Comparison of ENCODE assay signal across 13 cellular contexts in genomic region chr9:38058452-38059232, GRCh38. TPM values are rescaled to one million over a fixed set of nuclear protein-coding genes. Genes with fewer than 3 reads are reported as not detected.
DNase-seq lines count a peak whose midpoint lies in the region; ATAC-seq and TF ChIP-seq lines count a peak whose summit lies in the region.
"Had no signal": no experiment of that assay in that cellular context is flagged by ENCODE, and none has a peak within 500 bp of the region (broad histone marks: within the 10 kb centered on the region; RNA-seq: fewer than 3 reads in every experiment).

No MANE protein-coding gene starts in this region.

- H3K36me3 Mint-ChIP-seq in endothelial cell (ENCODE audit: low read depth, unreplicated experiment), result no peaks in the 10 kb centered on the region
- H3K36me3 Mint-ChIP-seq in activated CD8-positive, alpha-beta T cell treated with anti-CD3 and anti-CD28 coated beads, Interleukin-2, amount 10 ng/mL, durations not matched to agents 7 days and 5 days (ENCODE audit: low read depth), result no peaks in the 10 kb centered on the region

- H2AFZ ChIP-seq in IMR-90 (replicated peaks; ENCODE audit: low read length, poor library complexity), result no peak overlapping the region

- TF ChIP-seq POLR2A in IMR-90 (IDR thresholded peaks at IDR 0.05; ENCODE audit: low read depth, low read length) (no peak), stomach (IDR thresholded peaks at IDR 0.05) (no peak)

- H4K20me1 ChIP-seq in IMR-90 (ENCODE audit: insufficient read depth, low read length), result peaks cover 98% of the 10 kb centered on the region

- H2AK5ac ChIP-seq in IMR-90 (ENCODE audit: low read depth, low read length), result peak overlapping the region; percentile 18; the same call in 1 of the 2 replicates

- H3K4ac ChIP-seq in IMR-90 (ENCODE audit: low read depth, low read length), result no peak overlapping the region

- H3K14ac ChIP-seq in IMR-90 (replicated peaks; ENCODE audit: low read depth, low read length), result no peak overlapping the region

- H3K36me3 ChIP-seq in IMR-90 (ENCODE audit: control insufficient read depth, insufficient read depth, low read length) (peaks cover 25% of the 10 kb centered on the region), liver (ENCODE audit: control insufficient read depth in 4 of 4, insufficient read depth in 3 of 4, low read depth in 1 of 4, low read length in 3 of 4) (peaks cover 0 to 2% (median 0%) of the 10 kb centered on the region in 4 donors), stomach (no peaks in the 10 kb centered on the region)

- DNase-seq in IMR-90, result no peak
- no peak for DNase-seq in endothelial cell (ENCODE audit: low spot score)
- no peak for DNase-seq in stomach
- DNase-seq in activated CD8-positive, alpha-beta T cell treated with anti-CD3 and anti-CD28 coated beads, Interleukin-2, amount 10 ng/mL, durations not matched to agents 7 days and 5 days, result no peak
- no peak for DNase-seq in GM03348 (ENCODE audit: low spot score)
- DNase-seq in MV-4-11 (lab: John Stamatoyannopoulos, UW), result no peak
- DNase-seq: activated naive CD4-positive, alpha-beta T cell treated with anti-CD3 and anti-CD28 coated beads for 36 hours; CD4-positive, alpha-beta T cell; NCI-H82; stimulated activated CD4-positive, alpha-beta T cell treated with anti-CD3 and anti-CD28 coated beads, Interleukin-2, amount 100 ng/mL, for 24 hours had no signal

- peaks cover 62% of the 10 kb centered on the region for H3K9me1 ChIP-seq in IMR-90 (ENCODE audit: insufficient read depth, low read length)

- peaks cover 0 to 91% of the 10 kb centered on the region in 2 experiments; a peak in 3 of 4 replicates for H3K79me1 ChIP-seq in IMR-90 (ENCODE audit: low read depth in 1 of 2, low read length in 2 of 2)

- CTCF ChIA-PET in IMR-90 (lab: Yijun Ruan, JAX), result no interaction called here
- CTCF ChIA-PET in activated CD8-positive, alpha-beta T cell treated with anti-CD3 and anti-CD28 coated beads, Interleukin-2, amount 10 ng/mL, durations not matched to agents 7 days and 5 days (lab: Charles Lee), result interaction anchor here (0.7 kb wide), 1 partner anchor 10 kb away, joined by 3 read pairs; no protein-coding TSS in a partner anchor

- H3K27ac ChIP-seq in IMR-90 (ENCODE audit: insufficient read depth, low read length) (no peak overlapping the region), liver (ENCODE audit: low read depth in 1 of 2, low read length in 2 of 2) (peak overlapping the region; percentile 65 to 88), stomach (peak overlapping the region; percentile 6 to 81 (median 69))

- H3K4me3 Mint-ChIP-seq in endothelial cell (ENCODE audit: unreplicated experiment), result no peak overlapping the region
- H3K4me3 Mint-ChIP-seq in activated CD8-positive, alpha-beta T cell treated with anti-CD3 and anti-CD28 coated beads, Interleukin-2, amount 10 ng/mL, durations not matched to agents 7 days and 5 days, result no peak overlapping the region
- H3K4me3 Mint-ChIP-seq: activated naive CD4-positive, alpha-beta T cell treated with anti-CD3 and anti-CD28 coated beads for 36 hours; CD4-positive, alpha-beta T cell; central memory CD8-positive, alpha-beta T cell had no signal

- H3K27me3 Mint-ChIP-seq in endothelial cell (ENCODE audit: unreplicated experiment), result peaks cover 2% of the 10 kb centered on the region
- H3K27me3 Mint-ChIP-seq in activated CD8-positive, alpha-beta T cell treated with anti-CD3 and anti-CD28 coated beads, Interleukin-2, amount 10 ng/mL, durations not matched to agents 7 days and 5 days (ENCODE audit: low read depth), result peaks cover 5% of the 10 kb centered on the region
- H3K27me3 Mint-ChIP-seq: CD4-positive, alpha-beta T cell had no signal

- 95% methylated on average over 8 of the region's 13 CpGs; no CpG with 5 or more reads in 1 of the 2 experiments for WGBS in IMR-90 (ENCODE audit: extremely low coverage in 2 of 2, insufficient read length in 1 of 2), 2 experiments
- WGBS in liver, result 59% methylated on average over 13 of the region's 13 CpGs
- 53 to 75% (median 64%) methylated on average over 13 of the region's 13 CpGs for WGBS in stomach, 5 donors

- no peak for TF ChIP-seq CTCF in IMR-90 (conservative IDR thresholded peaks at IDR 0.05; ENCODE audit: low read depth, low read length)
- TF ChIP-seq CTCF in endothelial cell (IDR thresholded peaks at IDR 0.05; ENCODE audit: unreplicated experiment), result no peak
- no peak for TF ChIP-seq CTCF in liver (IDR thresholded peaks at IDR 0.05; ENCODE audit: low read depth, low read length, missing input control)
- no peak for TF ChIP-seq CTCF in stomach (IDR thresholded peaks at IDR 0.05)

- TF ChIP-seq EP300 in stomach (IDR thresholded peaks at IDR 0.05), result no peak

- dilution Hi-C loops in IMR-90 (cut with HindIII; ENCODE audit: low sequenced_read_pairs, unreplicated experiment), result loop anchor here (25.0 kb wide), 1 partner anchor 121 kb away; no protein-coding TSS in a partner anchor

- POLR2A ChIA-PET in IMR-90 (lab: Charles Lee; ENCODE audit: unreplicated experiment), result no interaction called here
- POLR2A ChIA-PET in activated CD8-positive, alpha-beta T cell treated with anti-CD3 and anti-CD28 coated beads, Interleukin-2, amount 10 ng/mL, durations not matched to agents 7 days and 5 days (lab: Charles Lee), result no interaction called here

- no peak overlapping the region for H3K56ac ChIP-seq in IMR-90 (ENCODE audit: extremely low read depth, insufficient read depth, low read length)

- H3K9ac ChIP-seq in IMR-90 (ENCODE audit: low read depth, low read length), result no peak overlapping the region
- H3K9ac ChIP-seq in liver (ENCODE audit: low read depth in 1 of 2, low read length in 2 of 2), result no peak overlapping the region

- ATAC-seq in IMR-90 (ENCODE audit: low read depth) (no peak), GM19324 (IDR thresholded peaks at IDR 0.05; ENCODE audit: low FRiP score, unreplicated experiment) (no peak)
- ATAC-seq in activated CD8-positive, alpha-beta T cell treated with anti-CD3 and anti-CD28 coated beads, Interleukin-2, amount 10 ng/mL, durations not matched to agents 7 days and 5 days, result no peak

- H2AK9ac ChIP-seq in IMR-90 (replicated peaks; ENCODE audit: low read depth, low read length, poor library complexity), result no peak overlapping the region

- BruUV-seq in IMR-90 (replicated peaks; lab: Mats Ljungman, UMichigan), result no TSS peak

- H3K27ac Mint-ChIP-seq in endothelial cell (ENCODE audit: unreplicated experiment), result peak overlapping the region; percentile 33
- no peak overlapping the region for H3K27ac Mint-ChIP-seq in activated CD8-positive, alpha-beta T cell treated with anti-CD3 and anti-CD28 coated beads, Interleukin-2, amount 10 ng/mL, durations not matched to agents 7 days and 5 days
- H3K27ac Mint-ChIP-seq: activated naive CD4-positive, alpha-beta T cell treated with anti-CD3 and anti-CD28 coated beads for 36 hours; CD4-positive, alpha-beta T cell had no signal

- TF ChIP-seq RAD21 in IMR-90 (IDR thresholded peaks at IDR 0.05; ENCODE audit: low read length), result no peak
- peak in 1 of 2 donors; percentile 29 for TF ChIP-seq RAD21 in liver (IDR thresholded peaks at IDR 0.05)

- no peaks in the 10 kb centered on the region for H3K9me3 ChIP-seq in IMR-90 (ENCODE audit: control insufficient read depth, insufficient read depth, low read length)
- H3K9me3 ChIP-seq in liver (ENCODE audit: control insufficient read depth in 4 of 4, low read length in 3 of 4), result no peaks in the 10 kb centered on the region
- no peaks in the 10 kb centered on the region for H3K9me3 ChIP-seq in stomach

- H3K9me3 Mint-ChIP-seq in endothelial cell (ENCODE audit: unreplicated experiment), result no peaks in the 10 kb centered on the region
- no peaks in the 10 kb centered on the region for H3K9me3 Mint-ChIP-seq in activated CD8-positive, alpha-beta T cell treated with anti-CD3 and anti-CD28 coated beads, Interleukin-2, amount 10 ng/mL, durations not matched to agents 7 days and 5 days (ENCODE audit: insufficient read depth)
- H3K9me3 Mint-ChIP-seq: activated naive CD4-positive, alpha-beta T cell treated with anti-CD3 and anti-CD28 coated beads for 36 hours; CD4-positive, alpha-beta T cell; central memory CD8-positive, alpha-beta T cell had no signal

- H3K23ac ChIP-seq in IMR-90 (ENCODE audit: low read depth, low read length), result 0 out of 2 replicates have a peak overlapping the region, but pooled peaks have one; percentile 1

- H3K18ac ChIP-seq in IMR-90 (ENCODE audit: low read depth, low read length), result no peak overlapping the region

- no peak overlapping the region for H3K4me3 ChIP-seq in IMR-90 (ENCODE audit: insufficient read depth, low read depth, low read length)
- H3K4me3 ChIP-seq in liver (ENCODE audit: low read depth in 1 of 3, low read length in 3 of 3), result peak overlapping the region in 1 of 3 donors; percentile 23
- H3K4me3 ChIP-seq in stomach, result no peak overlapping the region

- peaks cover 41% of the 10 kb centered on the region for H3K4me1 Mint-ChIP-seq in endothelial cell (ENCODE audit: unreplicated experiment)
- H3K4me1 Mint-ChIP-seq in activated CD8-positive, alpha-beta T cell treated with anti-CD3 and anti-CD28 coated beads, Interleukin-2, amount 10 ng/mL, durations not matched to agents 7 days and 5 days (ENCODE audit: low read depth), result no peaks in the 10 kb centered on the region
- H3K4me1 Mint-ChIP-seq: central memory CD8-positive, alpha-beta T cell had no signal

- H3K27me3 ChIP-seq in IMR-90 (ENCODE audit: control insufficient read depth, insufficient read depth, low read length) (no peaks in the 10 kb centered on the region), liver (ENCODE audit: control insufficient read depth in 4 of 4, insufficient read depth in 4 of 4, low read length in 3 of 4) (no peaks in the 10 kb centered on the region), stomach (no peaks in the 10 kb centered on the region)

- H4K5ac ChIP-seq in IMR-90 (ENCODE audit: low read depth, low read length), result no peak overlapping the region

- H4K8ac ChIP-seq in IMR-90 (ENCODE audit: low read depth in 2 of 2, low read length in 2 of 2), result no peak overlapping the region

- H2BK20ac ChIP-seq in IMR-90 (ENCODE audit: low read depth, low read length), result no peak overlapping the region

- H4K91ac ChIP-seq in IMR-90 (ENCODE audit: insufficient read depth, low read depth, low read length), result no peak overlapping the region

- intact Hi-C loops in IMR-90 (cut with micrococcal nuclease) (no loop called here), stomach (cut with DNase I; ENCODE audit: low total_unique reads) (no loop called here)

- in situ Hi-C loops in IMR-90 (cut with MboI; ENCODE audit: low sequenced_read_pairs), result loop anchor here (25.0 kb wide), 1 partner anchor 571 kb away; the partner anchor contains the start of gene POLR1E

- no peak overlapping the region for H3K4me2 ChIP-seq in IMR-90 (ENCODE audit: low read depth, low read length)

- no peak overlapping the region for H2BK5ac ChIP-seq in IMR-90 (ENCODE audit: low read depth, low read length, poor library complexity, severe bottlenecking)

- no peak overlapping the region for H2BK15ac ChIP-seq in IMR-90 (ENCODE audit: low read depth, low read length)

- H3K4me1 ChIP-seq in IMR-90 (ENCODE audit: control insufficient read depth, insufficient read depth, low read length) (peaks cover 45% of the 10 kb centered on the region), liver (ENCODE audit: control insufficient read depth in 4 of 4, insufficient read depth in 4 of 4, low read length in 3 of 4) (peaks cover 35 to 80% (median 69%) of the 10 kb centered on the region in 4 donors), stomach (peaks cover 59 to 87% (median 73%) of the 10 kb centered on the region in 4 donors)

- H2BK120ac ChIP-seq in IMR-90 (ENCODE audit: low read depth, low read length), result no peak overlapping the region

RNA-seq across cellular contexts. Expression of gene SHB, which starts 10.4 kb away (rescaled TPM):
- 6.1 and 7.8 TPM in 2 replicates for total RNA-seq in IMR-90 (2012; rRNA removed)
- polyA plus RNA-seq in IMR-90 (2012; rRNA removed), result 20.4 and 22.9 TPM in 2 replicates
- 15.8 and 28.1 TPM in 2 replicates for polyA plus RNA-seq in IMR-90 (2012; cell fraction: cytosol; rRNA removed)
- 36.9 and 39.5 TPM in 2 replicates for polyA plus RNA-seq in IMR-90 (2012; cell fraction: nucleus; rRNA removed; ENCODE audit: low replicate concordance)
- total RNA-seq in endothelial cell (ENCODE audit: unreplicated experiment), result 18.5 TPM
- 10 to 100 TPM in 1 of 2 donors, 1 to 10 TPM in 1; 3.4 to 17.3 TPM for total RNA-seq in liver
- polyA plus RNA-seq in liver, result 10 to 100 TPM in 1 of 2 donors, 1 to 10 TPM in 1; 3.6 to 10.4 TPM
- 10 to 100 TPM in 3 of 5 donors, 1 to 10 TPM in 2; 3.5 to 37.7 (median 14.8) TPM for total RNA-seq in stomach
- polyA plus RNA-seq in stomach, result 1 to 10 TPM; 6.7 to 9.0 (median 7.3) TPM
- total RNA-seq in activated CD8-positive, alpha-beta T cell treated with anti-CD3 and anti-CD28 coated beads, Interleukin-2, amount 10 ng/mL, durations not matched to agents 7 days and 5 days, result under 1 TPM; 0.57 to 0.58 TPM
